8 cellular contexts compared by ENCODE assay signal in genomic region chr9:111631071-111631971, GRCh38. TPM values are rescaled to one million over a fixed set of nuclear protein-coding genes. Genes with fewer than 3 reads are reported as not detected.
A peak's percentile ranks its signal among the peaks of the same experiment; 100 is the strongest.
DNase-seq lines count a peak whose midpoint lies in the region; ATAC-seq and TF ChIP-seq lines count a peak whose summit lies in the region.

Gene DNAJC25, plus strand, starts transcription at chr9:111631334. Its CDS starts 74 bp downstream, at chr9:111631408.

- H3K27ac Mint-ChIP-seq in activated B cell treated with CpG ODN at 0.5 μM for 24 hours, result peak within 1 kb of the TSS; percentile 89

- H3K4me1 Mint-ChIP-seq in activated B cell treated with CpG ODN at 0.5 μM for 24 hours, result peaks cover 29% of the 10 kb centered on the region

- CTCF ChIA-PET in activated B cell treated with CpG ODN at 0.5 μM for 24 hours (lab: Charles Lee), result no interaction called here

- H3K4me3 ChIP-seq in AG09309 (ENCODE audit: control insufficient read depth, low read depth, low read length) (peak within 1 kb of the TSS; percentile 85), spleen (peak within 1 kb of the TSS; percentile 69 to 97 (median 90))

- WGBS in spleen, 5 donors, result 0 to 1% (median 0%) methylated on average over 25 to 88 of the region's 88 CpGs

- peaks cover 12% of the 10 kb centered on the region for H3K36me3 Mint-ChIP-seq in activated B cell treated with CpG ODN at 0.5 μM for 24 hours (ENCODE audit: low read depth)

- peak; percentile 96 to 99 (median 97) for TF ChIP-seq POLR2A in spleen (IDR thresholded peaks at IDR 0.05)

- H3K27me3 ChIP-seq in spleen (replicated peaks in 1 of 7), result no peaks in the 10 kb centered on the region

- no peaks in the 10 kb centered on the region for H3K9me3 Mint-ChIP-seq in activated B cell treated with CpG ODN at 0.5 μM for 24 hours

- H3K27ac ChIP-seq in caudate nucleus (ENCODE audit: low read depth, low read length), result peak within 1 kb of the TSS; percentile 77
- peak within 1 kb of the TSS; percentile 64 to 97 (median 93) for H3K27ac ChIP-seq in spleen

- no peaks in the 10 kb centered on the region for H3K27me3 Mint-ChIP-seq in activated B cell treated with CpG ODN at 0.5 μM for 24 hours

- POLR2A ChIA-PET in activated B cell treated with CpG ODN at 0.5 μM for 24 hours (lab: Charles Lee), result interaction anchor here (0.6 to 2.5 kb wide), 17 partner anchors 10 to 1779 kb away, joined by 3 to 17 read pairs (median 3); partner anchors contain the start of genes C9orf43, CDC26, ECPAS and GNG10

- peak; percentile 97 for ATAC-seq in GM19023 (IDR thresholded peaks at IDR 0.05; ENCODE audit: unreplicated experiment)
- peak; percentile 97 for ATAC-seq in HG03196 (IDR thresholded peaks at IDR 0.05; ENCODE audit: unreplicated experiment)
- peak; percentile 94 for ATAC-seq in activated B cell treated with CpG ODN at 0.5 μM for 24 hours (ENCODE audit: low read depth)

- H3K4me1 ChIP-seq in spleen, result peaks cover 9 to 57% (median 44%) of the 10 kb centered on the region in 6 donors

- peak; percentile 96 for DNase-seq in AG09309 (ENCODE audit: low read depth)
- DNase-seq in NCI-H226, result peak; percentile 99
- DNase-seq in activated B cell treated with CpG ODN at 0.5 μM for 24 hours, result peak; percentile 91
- DNase-seq in caudate nucleus (lab: John Stamatoyannopoulos, UW), result peak; percentile 58 to 99 (median 95)
- peak; percentile 99 for DNase-seq in inferior parietal cortex (ENCODE audit: extremely low spot score)
- DNase-seq in spleen, result peak; percentile 99

- peak within 1 kb of the TSS; percentile 95 for H3K4me3 Mint-ChIP-seq in activated B cell treated with CpG ODN at 0.5 μM for 24 hours

- TF ChIP-seq CTCF in AG09309 (IDR thresholded peaks at IDR 0.05; ENCODE audit: control insufficient read depth, insufficient read depth, low read depth, low read length, missing control alignments) (peak; percentile 3), activated B cell treated with CpG ODN at 0.5 μM for 24 hours (IDR thresholded peaks at IDR 0.05) (no peak), spleen (IDR thresholded peaks at IDR 0.05 in 8 of 11, conservative IDR thresholded peaks at IDR 0.05 in 3 of 11) (peak in 6 of 11 experiments; percentile 2 to 52 (median 26))

- H3K36me3 ChIP-seq in spleen, result no peaks in the 10 kb centered on the region

- intact Hi-C loops in activated B cell treated with CpG ODN at 0.5 μM for 24 hours (cut with micrococcal nuclease) (loop anchor here (1.0 to 2.0 kb wide), 9 partner anchors 31 to 1590 kb away; partner anchors contain the start of genes ECPAS, FKBP15, HSDL2 and INIP), spleen (cut with DNase I; ENCODE audit: low total_unique reads) (loop anchor here (10.0 kb wide), 1 partner anchor 147 kb away; the partner anchor contains the start of gene ECPAS)

- no peaks in the 10 kb centered on the region for H3K9me3 ChIP-seq in spleen

RNA-seq across cellular contexts. Expression of gene DNAJC25, which starts in this region (rescaled TPM):
- total RNA-seq in activated B cell treated with CpG ODN at 0.5 μM for 24 hours, result 3.5 and 4.3 TPM in 2 replicates
- 1 to 10 TPM; 3.3 to 6.0 (median 4.1) TPM for total RNA-seq in spleen
- polyA plus RNA-seq in spleen, result 1 to 10 TPM; 3.1 to 3.4 (median 3.3) TPM

Comparison
In these comparisons a context has a peak if more than half of its experiments do, and no peak if none do; other contexts are left out.
1. Peak in every context shown above with its lines: DNase-seq, ATAC-seq, H3K4me3 ChIP-seq and H3K27ac ChIP-seq.